ENCODE assay signal across 28 cellular contexts in genomic region chr2:56519806-56520205, GRCh38.
DNase-seq lines count a peak whose midpoint lies in the region; ATAC-seq, FAIRE-seq and TF ChIP-seq lines count a peak whose summit lies in the region.
"Had no signal": no experiment of that assay in that cellular context is flagged by ENCODE, and none has a peak within 500 bp of the region (broad histone marks: within the 10 kb centered on the region; RNA-seq: fewer than 3 reads in every experiment).

No MANE protein-coding gene starts in this region.

- H3K4me1 ChIP-seq in astrocyte (ENCODE audit: insufficient read depth, low read length) (no peaks in the 10 kb centered on the region), gastroesophageal sphincter (no peaks in the 10 kb centered on the region)
- H3K4me1 ChIP-seq: BE2C, HAP-1, Peyer's patch had no signal

- H3K27me3 ChIP-seq in astrocyte (ENCODE audit: insufficient read depth, low read length) (no peaks in the 10 kb centered on the region), gastroesophageal sphincter (no peaks in the 10 kb centered on the region)
- H3K27me3 ChIP-seq: BE2C, Peyer's patch had no signal

- no peak overlapping the region for H2AFZ ChIP-seq in astrocyte (ENCODE audit: low read depth, low read length)

- no peak for TF ChIP-seq POLR2A in gastroesophageal sphincter (IDR thresholded peaks at IDR 0.05)

- H3K4me1 Mint-ChIP-seq in astrocyte (ENCODE audit: low read depth, unreplicated experiment) = peaks cover 16% of the 10 kb centered on the region
- no peaks in the 10 kb centered on the region for H3K4me1 Mint-ChIP-seq in stimulated activated effector memory CD8-positive, alpha-beta T cell treated with anti-CD3 and anti-CD28 coated beads, Interleukin-12 subunit alpha, Interleukin-12 subunit beta, amount 100 ng/mL, for 72 hours
- H3K4me1 Mint-ChIP-seq: CD14-positive monocyte; CD8-positive, alpha-beta memory T cell had no signal

- WGBS in gastroesophageal sphincter (ENCODE audit: low coverage in 1 of 2), 2 donors = 0% methylated on average over 1 of the region's 1 CpG

- H3K4me3 ChIP-seq in astrocyte (ENCODE audit: insufficient read depth, low read depth, low read length) (no peak overlapping the region), gastroesophageal sphincter (no peak overlapping the region)
- H3K4me3 ChIP-seq: A549, HAP-1, Peyer's patch, SK-N-MC had no signal

- no peak for FAIRE-seq in astrocyte (lab: Jason Lieb, UNC)
- FAIRE-seq: A549, GM12892, GM19239, HepG2 had no signal

- no peak for TF ChIP-seq EP300 in gastroesophageal sphincter (IDR thresholded peaks at IDR 0.05)

- H3K9me3 Mint-ChIP-seq in astrocyte (ENCODE audit: unreplicated experiment) = no peaks in the 10 kb centered on the region
- peaks cover 8 to 15% of the 10 kb centered on the region in 2 donors for H3K9me3 Mint-ChIP-seq in activated naive CD4-positive, alpha-beta T cell treated with anti-CD3 and anti-CD28 coated beads, Interleukin-2, amount 50 U/mL, for 72 hours
- peaks cover 14% of the 10 kb centered on the region for H3K9me3 Mint-ChIP-seq in stimulated activated effector memory CD8-positive, alpha-beta T cell treated with anti-CD3 and anti-CD28 coated beads, Interleukin-12 subunit alpha, Interleukin-12 subunit beta, amount 100 ng/mL, for 72 hours
- H3K9me3 Mint-ChIP-seq: HFFc6 had no signal

- H3K9ac ChIP-seq in astrocyte (ENCODE audit: low read length) = no peak overlapping the region

- H3K9me3 ChIP-seq in astrocyte (ENCODE audit: insufficient read depth, low read depth, low read length) (no peaks in the 10 kb centered on the region), gastroesophageal sphincter (peaks cover 0 to 4% (median 0%) of the 10 kb centered on the region in 3 donors)
- H3K9me3 ChIP-seq: A549, BE2C, HAP-1, Peyer's patch had no signal

- no peak overlapping the region for H3K4me3 Mint-ChIP-seq in astrocyte (ENCODE audit: unreplicated experiment)
- H3K4me3 Mint-ChIP-seq in stimulated activated effector memory CD8-positive, alpha-beta T cell treated with anti-CD3 and anti-CD28 coated beads, Interleukin-12 subunit alpha, Interleukin-12 subunit beta, amount 100 ng/mL, for 72 hours = no peak overlapping the region
- H3K4me3 Mint-ChIP-seq: CD14-positive monocyte; CD8-positive, alpha-beta memory T cell; HFFc6 had no signal

- H3K27ac ChIP-seq in astrocyte (ENCODE audit: low read depth, low read length) (no peak overlapping the region), gastroesophageal sphincter (no peak overlapping the region)
- H3K27ac ChIP-seq: A549, Peyer's patch, SK-N-MC had no signal

- DNase-seq in EH (ENCODE audit: low read depth) (peak; percentile 63), astrocyte (ENCODE audit: low read depth) (peak; percentile 55), iris pigment epithelial cell (ENCODE audit: low read depth) (peak; percentile 70)
- no peak for DNase-seq in activated naive CD4-positive, alpha-beta T cell treated with anti-CD3 and anti-CD28 coated beads, Interleukin-2, amount 50 U/mL, for 72 hours (ENCODE audit: low spot score in 2 of 2)
- DNase-seq in stimulated activated effector memory CD8-positive, alpha-beta T cell treated with anti-CD3 and anti-CD28 coated beads, Interleukin-12 subunit alpha, Interleukin-12 subunit beta, amount 100 ng/mL, for 72 hours (ENCODE audit: low spot score in 2 of 2) = no peak
- no peak for DNase-seq in activated CD4-positive, CD25-positive, alpha-beta regulatory T cell treated with anti-CD3 and anti-CD28 coated beads, Interleukin-2, amount 50 U/mL, for 72 hours
- DNase-seq: BE2C; CD8-positive, alpha-beta memory T cell; DMS 273 treated with DMSO at 0.1 percent for 48 hours; DMS79; GOT3; HFFc6; Karpas-422; NCI-H1092; NCI-H1417 treated with DMSO at 0.1 percent for 48 hours; NCI-H1694 treated with DMSO at 0.1 percent for 48 hours; NCI-H2081; NCI-H2227 treated with DMSO at 0.1 percent for 48 hours; Peyer's patch; SHP77 treated with DMSO at 0.1 percent for 48 hours had no signal

- no peaks in the 10 kb centered on the region for H3K27me3 Mint-ChIP-seq in astrocyte (ENCODE audit: low read depth, unreplicated experiment)

- H3K36me3 Mint-ChIP-seq in astrocyte (ENCODE audit: low read depth, unreplicated experiment) = no peaks in the 10 kb centered on the region
- peaks cover 0 to 4% of the 10 kb centered on the region in 2 donors for H3K36me3 Mint-ChIP-seq in activated naive CD4-positive, alpha-beta T cell treated with anti-CD3 and anti-CD28 coated beads, Interleukin-2, amount 50 U/mL, for 72 hours
- no peaks in the 10 kb centered on the region for H3K36me3 Mint-ChIP-seq in stimulated activated effector memory CD8-positive, alpha-beta T cell treated with anti-CD3 and anti-CD28 coated beads, Interleukin-12 subunit alpha, Interleukin-12 subunit beta, amount 100 ng/mL, for 72 hours
- H3K36me3 Mint-ChIP-seq: CD14-positive monocyte; CD8-positive, alpha-beta memory T cell had no signal

- H3K4me2 ChIP-seq in astrocyte (ENCODE audit: low read length) = no peak overlapping the region
- H3K4me2 ChIP-seq: A549 had no signal

- TF ChIP-seq CTCF in astrocyte (IDR thresholded peaks at IDR 0.05; ENCODE audit: insufficient read depth, low read depth, low read length) (no peak), gastroesophageal sphincter (IDR thresholded peaks at IDR 0.05) (no peak)

- no peaks in the 10 kb centered on the region for H4K20me1 ChIP-seq in astrocyte (ENCODE audit: insufficient read depth, low read length)

- no peak overlapping the region for H3K27ac Mint-ChIP-seq in astrocyte (ENCODE audit: unreplicated experiment)
- H3K27ac Mint-ChIP-seq in activated naive CD4-positive, alpha-beta T cell treated with anti-CD3 and anti-CD28 coated beads, Interleukin-2, amount 50 U/mL, for 72 hours = no peak overlapping the region
- H3K27ac Mint-ChIP-seq in stimulated activated effector memory CD8-positive, alpha-beta T cell treated with anti-CD3 and anti-CD28 coated beads, Interleukin-12 subunit alpha, Interleukin-12 subunit beta, amount 100 ng/mL, for 72 hours = no peak overlapping the region
- H3K27ac Mint-ChIP-seq: CD14-positive monocyte; CD8-positive, alpha-beta memory T cell; HFFc6 had no signal

- H3K36me3 ChIP-seq in astrocyte (ENCODE audit: insufficient read depth, low read length) = no peaks in the 10 kb centered on the region
- no peaks in the 10 kb centered on the region for H3K36me3 ChIP-seq in gastroesophageal sphincter
- H3K36me3 ChIP-seq: BE2C, HAP-1, Peyer's patch had no signal

- H3K79me2 ChIP-seq in astrocyte (ENCODE audit: insufficient read depth, low read length) = no peaks in the 10 kb centered on the region

- no peak for ATAC-seq in gastroesophageal sphincter
- no peak for ATAC-seq in activated naive CD4-positive, alpha-beta T cell treated with anti-CD3 and anti-CD28 coated beads, Interleukin-2, amount 50 U/mL, for 72 hours
- ATAC-seq in stimulated activated effector memory CD8-positive, alpha-beta T cell treated with anti-CD3 and anti-CD28 coated beads, Interleukin-12 subunit alpha, Interleukin-12 subunit beta, amount 100 ng/mL, for 72 hours = no peak
- ATAC-seq: A549, HepG2 had no signal

Comparison
In these comparisons a context has a peak if more than half of its experiments do, and no peak if none do; other contexts are left out.
1. DNase-seq: peak in EH (single experiment), astrocyte (single experiment) and iris pigment epithelial cell (single experiment); none in activated naive CD4-positive, alpha-beta T cell treated with anti-CD3 and anti-CD28 coated beads, Interleukin-2, amount 50 U/mL, for 72 hours (0 of 2), stimulated activated effector memory CD8-positive, alpha-beta T cell treated with anti-CD3 and anti-CD28 coated beads, Interleukin-12 subunit alpha, Interleukin-12 subunit beta, amount 100 ng/mL, for 72 hours (0 of 2) and activated CD4-positive, CD25-positive, alpha-beta regulatory T cell treated with anti-CD3 and anti-CD28 coated beads, Interleukin-2, amount 50 U/mL, for 72 hours (single experiment).